30 cellular contexts compared by ENCODE assay signal in the genomic region with DNA sequence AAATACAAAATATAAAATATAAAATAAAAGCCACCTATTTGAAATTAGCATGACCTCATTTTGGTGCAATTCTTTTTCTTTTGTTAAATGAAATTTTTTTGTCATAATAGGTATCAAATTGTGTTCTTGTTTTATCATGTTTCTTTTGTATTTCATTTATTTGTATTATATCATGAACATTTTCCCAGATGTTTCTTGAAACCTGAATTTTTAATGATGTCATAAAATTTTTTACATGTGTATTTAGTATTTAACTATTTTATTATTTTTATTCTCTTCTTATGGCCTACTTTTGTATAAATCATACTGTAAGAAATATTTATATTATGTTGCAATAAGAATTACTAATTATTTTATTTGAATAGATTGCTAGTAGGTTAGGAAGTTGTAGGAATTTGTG.
"Had no signal": no experiment of that assay in that cellular context is flagged by ENCODE, and none has a peak within 500 bp of the region (broad histone marks: within the 10 kb centered on the region; RNA-seq: fewer than 3 reads in every experiment).

No MANE protein-coding gene starts in this region.

- H3K36me3 ChIP-seq: adrenal gland, ascending aorta, breast epithelium, cardiac muscle cell, esophagus muscularis mucosa, gastroesophageal sphincter, heart right ventricle had no signal

- H3K4me3 ChIP-seq: adrenal gland, ascending aorta, breast epithelium, cardiac muscle cell, coronary artery, dorsolateral prefrontal cortex, esophagus muscularis mucosa, gastroesophageal sphincter, heart right ventricle had no signal

- H3K27me3 ChIP-seq: adrenal gland, ascending aorta, breast epithelium, cardiac muscle cell, dorsolateral prefrontal cortex, esophagus muscularis mucosa, foreskin keratinocyte, gastroesophageal sphincter, heart right ventricle had no signal

- DNase-seq: activated CD4-positive, alpha-beta memory T cell treated with anti-CD3 and anti-CD28 coated beads for 36 hours; activated CD4-positive, alpha-beta T cell treated with anti-CD3 and anti-CD28 coated beads for 36 hours; activated CD4-positive, alpha-beta T cell treated with anti-CD3 and anti-CD28 coated beads, Interleukin-2, amount 10 ng/mL, durations not matched to agents 24 days and 14 days; activated CD4-positive, CD25-positive, alpha-beta regulatory T cell; activated CD4-positive, CD25-positive, alpha-beta regulatory T cell treated with anti-CD3 and anti-CD28 coated beads, Interleukin-2, amount 50 U/mL, for 72 hours; activated CD8-positive, alpha-beta memory T cell treated with anti-CD3 and anti-CD28 coated beads, Interleukin-2, amount 10 ng/mL, durations not matched to agents 7 days and 5 days; activated CD8-positive, alpha-beta memory T cell treated with anti-CD3 and anti-CD28 coated beads, Interleukin-2, amount 50 U/mL, for 4 hours; activated CD8-positive, alpha-beta T cell treated with anti-CD3 and anti-CD28 coated beads, Interleukin-2, amount 10 ng/mL, durations not matched to agents 7 days and 5 days; activated effector memory CD4-positive, alpha-beta T cell treated with anti-CD3 and anti-CD28 coated beads, Interleukin-2, amount 50 U/mL, for 16 hours; activated naive CD4-positive, alpha-beta T cell treated with anti-CD3 and anti-CD28 coated beads for 36 hours; activated naive CD8-positive, alpha-beta T cell treated with anti-CD3 and anti-CD28 coated beads for 36 hours; activated naive CD8-positive, alpha-beta T cell treated with anti-CD3 and anti-CD28 coated beads, Interleukin-2, amount 50 U/mL, for 24 hours; activated T-cell treated with anti-CD3 and anti-CD28 coated beads, Interleukin-2, amount 50 U/mL, for 1 hour; activated T-cell treated with anti-CD3 and anti-CD28 coated beads, Interleukin-2, amount 50 U/mL, for 48 hours; adrenal gland; central memory CD4-positive, alpha-beta T cell; cerebellar nuclear complex; dorsolateral prefrontal cortex; effector memory CD4-positive, alpha-beta T cell; endodermal cell; erythroblast; foreskin keratinocyte; heart right ventricle; T-helper 2 cell had no signal

- H3K27ac ChIP-seq: adrenal gland, ascending aorta, breast epithelium, cardiac muscle cell, coronary artery, dorsolateral prefrontal cortex, esophagus muscularis mucosa, foreskin keratinocyte, gastroesophageal sphincter, heart right ventricle had no signal

- ATAC-seq: activated CD4-positive, alpha-beta T cell treated with anti-CD3 and anti-CD28 coated beads for 36 hours; activated CD8-positive, alpha-beta memory T cell treated with anti-CD3 and anti-CD28 coated beads, Interleukin-2, amount 10 ng/mL, durations not matched to agents 7 days and 5 days; activated CD8-positive, alpha-beta T cell treated with anti-CD3 and anti-CD28 coated beads, Interleukin-2, amount 10 ng/mL, durations not matched to agents 7 days and 5 days; activated naive CD8-positive, alpha-beta T cell treated with anti-CD3 and anti-CD28 coated beads, Interleukin-2, amount 50 U/mL, for 24 hours; foreskin keratinocyte; gastroesophageal sphincter; heart right ventricle had no signal

- H3K9me3 ChIP-seq: ascending aorta, breast epithelium, esophagus muscularis mucosa, gastroesophageal sphincter, heart right ventricle had no signal

- H3K4me1 ChIP-seq: adrenal gland, ascending aorta, breast epithelium, esophagus muscularis mucosa, foreskin keratinocyte, gastroesophageal sphincter, heart right ventricle had no signal
